In the genomic region with DNA sequence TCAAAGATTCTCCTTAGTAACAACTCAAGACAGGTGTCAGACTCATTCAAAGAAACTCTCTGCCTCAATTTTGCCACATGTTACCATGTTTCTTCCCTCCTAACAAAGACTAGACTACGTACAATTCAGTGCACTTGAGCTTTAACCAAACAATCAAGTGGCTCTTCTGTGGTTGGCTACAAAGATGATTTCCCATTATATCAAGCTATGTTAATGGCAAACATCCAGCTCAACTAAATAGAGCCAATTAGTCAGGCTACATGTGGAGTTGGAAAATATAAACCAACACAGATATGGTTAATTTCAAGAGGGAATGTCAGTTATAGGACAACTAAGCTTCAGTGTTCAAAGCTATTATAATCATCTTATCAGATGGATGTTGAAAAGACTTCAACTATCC, we compare ENCODE assay signal across 19 cellular contexts. TPM values are rescaled to one million over a fixed set of nuclear protein-coding genes. Genes with fewer than 3 reads are reported as not detected.
"Had no signal": no experiment of that assay in that cellular context is flagged by ENCODE, and none has a peak within 500 bp of the region (broad histone marks: within the 10 kb centered on the region; RNA-seq: fewer than 3 reads in every experiment).

No MANE protein-coding gene starts in this region.

- H3K36me3 ChIP-seq: adrenal gland, heart right ventricle, neural progenitor cell, tibial artery, WERI-Rb-1 had no signal

- H3K4me3 ChIP-seq: adrenal gland, heart right ventricle, neural progenitor cell, psoas muscle, tibial artery had no signal

- H3K4me1 ChIP-seq: adrenal gland, heart right ventricle, psoas muscle had no signal

- H3K9me3 ChIP-seq: adrenal gland, heart right ventricle, psoas muscle, tibial artery had no signal

- DNase-seq: activated CD4-positive, alpha-beta T cell treated with anti-CD3 and anti-CD28 coated beads for 1 hour; activated gamma-delta T cell treated with Interleukin-2 at 50 U/mL for 16 hours; adrenal gland; effector CD8-positive, alpha-beta T cell; heart right ventricle; immature natural killer cell; kidney glomerular epithelial cell; naive thymus-derived CD4-positive, alpha-beta T cell; psoas muscle; right cardiac atrium; stimulated activated CD4-positive, alpha-beta T cell treated with anti-CD3 and anti-CD28 coated beads, Interleukin-2, amount 100 ng/mL, for 24 hours; stimulated activated naive CD8-positive, alpha-beta T cell treated with anti-CD3 and anti-CD28 coated beads, Interleukin-15, Interleukin-2, amounts not matched to agents 100 U/mL and 50 U/mL, for 24 hours; tibial artery; WERI-Rb-1 had no signal

- ATAC-seq: activated naive CD4-positive, alpha-beta T cell treated with anti-CD3 and anti-CD28 coated beads, Interleukin-2, amount 50 U/mL, for 72 hours; esophagus mucosa; heart right ventricle; naive thymus-derived CD4-positive, alpha-beta T cell; psoas muscle; right cardiac atrium; stimulated activated naive CD8-positive, alpha-beta T cell treated with anti-CD3 and anti-CD28 coated beads, Interleukin-15, Interleukin-2, amounts not matched to agents 100 U/mL and 50 U/mL, for 24 hours had no signal

RNA-seq across cellular contexts. Expression of gene ADRA1B, which starts 29.2 kb away (rescaled TPM):
- total RNA-seq: activated CD8-positive, alpha-beta memory T cell treated with anti-CD3 and anti-CD28 coated beads for 36 hours; activated naive CD4-positive, alpha-beta T cell treated with anti-CD3 and anti-CD28 coated beads, Interleukin-2, amount 50 U/mL, for 72 hours; activated T-helper 1 cell treated with anti-CD3 and anti-CD28 coated beads, Interleukin-12 subunit alpha, Interleukin-12 subunit beta, Interleukin-2, Interleukin-4 antibody, amounts not matched to agents 30 ng/mL and 10 ng/mL and 1 ng/mL, durations not matched to agents 14 hours and 24 hours and 36 hours; esophagus mucosa had no signal
